ENCODE assay signal across 1 cellular context in the genomic region with DNA sequence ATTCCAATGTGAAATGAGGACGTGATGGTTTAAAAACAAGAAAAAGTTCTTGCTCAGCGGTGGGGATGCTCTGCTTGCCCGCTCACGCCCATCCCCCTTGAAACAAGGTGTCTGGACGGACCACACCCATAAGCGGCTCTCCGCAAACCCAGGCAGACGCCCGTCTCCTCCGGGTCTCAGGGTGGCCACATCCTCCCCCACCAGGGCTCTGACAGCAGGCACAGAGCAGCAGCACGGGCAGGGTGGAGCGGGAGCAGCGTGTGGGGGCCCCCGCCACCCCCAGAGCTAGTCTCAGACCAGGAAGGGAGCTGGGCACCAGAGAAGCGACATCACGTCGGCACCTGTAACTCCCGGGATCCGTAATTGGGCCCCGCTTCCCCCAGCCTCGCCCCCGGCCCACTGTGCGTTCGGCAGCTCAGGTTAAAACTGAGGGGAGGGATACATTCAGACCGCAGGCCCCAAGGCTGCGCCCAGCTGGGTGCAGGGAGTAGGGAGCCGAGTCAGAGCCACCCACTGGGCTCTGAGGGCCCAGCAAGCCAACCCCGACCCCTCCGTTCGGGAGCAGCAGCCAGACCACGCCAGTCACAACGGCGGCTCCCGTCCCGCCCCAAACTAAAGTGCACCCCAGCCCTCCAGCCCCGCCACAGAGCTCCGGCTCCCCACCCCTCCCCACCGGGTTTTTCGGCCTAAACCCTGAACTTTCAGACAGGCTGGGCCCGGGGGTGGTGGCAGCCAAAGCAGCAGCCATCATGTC.
TF ChIP-seq lines count a peak whose summit lies in the region.

No MANE protein-coding gene starts in this region.

TF ChIP-seq in HepG2, 621 proteins besides CTCF, POLR2A, EP300 and RAD21 (continued from another document):
- TF ChIP-seq RBM22 (optimal IDR thresholded peaks at IDR 0.05; ENCODE audit: low read length), result peak; percentile 70
- no peak for TF ChIP-seq HNRNPH1 (optimal IDR thresholded peaks at IDR 0.05; ENCODE audit: low read depth, low read length)
